ENCODE assay signal across 7 cellular contexts in the genomic region with DNA sequence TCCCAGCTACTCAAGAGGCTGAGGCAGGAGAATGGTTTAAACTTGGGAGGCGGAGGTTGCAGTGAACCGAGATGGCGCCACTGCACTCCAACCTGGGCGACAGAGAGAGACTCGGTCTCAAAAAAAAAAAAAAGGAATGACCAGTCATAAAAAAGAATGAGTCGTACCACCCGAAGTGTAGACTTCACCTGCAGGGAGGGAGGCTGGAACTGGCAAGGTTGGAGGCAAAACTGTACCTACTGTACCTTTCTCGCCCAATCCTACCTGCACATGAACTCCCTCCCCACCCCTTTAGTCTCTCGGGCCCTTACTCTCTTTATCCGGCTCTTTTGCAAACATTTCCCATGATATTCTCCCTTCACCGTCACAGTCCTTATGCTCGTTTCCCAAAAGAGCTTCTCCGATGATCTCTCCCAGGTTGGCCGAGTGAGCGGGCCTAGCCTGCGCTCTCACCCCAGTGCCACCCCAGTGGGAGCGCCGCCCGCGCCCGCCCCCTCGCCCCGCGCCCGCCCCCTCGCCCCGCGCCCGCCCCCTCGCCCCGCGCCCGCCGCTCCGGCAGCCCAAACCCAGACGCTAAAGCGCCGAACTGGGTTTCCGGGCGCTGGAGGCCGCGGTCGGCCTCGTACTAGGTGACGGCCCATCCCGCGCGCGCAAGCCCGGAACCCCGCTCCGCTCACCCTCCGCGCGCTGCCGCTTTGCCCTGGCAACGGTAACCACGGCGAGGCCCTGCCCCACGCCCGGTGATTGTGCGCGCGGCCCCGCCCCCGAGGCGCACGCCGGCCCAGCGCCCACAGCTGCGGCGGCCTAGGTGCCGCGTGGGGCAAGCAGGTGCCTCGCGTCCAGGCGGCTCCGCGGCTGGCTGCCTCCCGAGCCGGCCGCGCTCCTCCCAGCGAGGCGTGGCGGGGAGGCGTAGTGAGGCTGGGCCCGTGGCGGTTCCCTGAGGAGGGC.
DNase-seq lines count a peak whose midpoint lies in the region; ATAC-seq and TF ChIP-seq lines count a peak whose summit lies in the region.

A gene (plus strand): TSS at position 772 of the 948 bp plus-strand sequence. CDS start 294 bp downstream, outside the sequence.

- peak within 1 kb of the TSS; percentile 84 for H3K27ac Mint-ChIP-seq in T-helper 2 cell treated with Interferon-gamma antibody and Interleukin-4, amounts not matched to agents 5 μg/mL and 100 μg/mL, for 36 hours

- DNase-seq in NCI-H1105 (lab: John Stamatoyannopoulos, UW) (peak; percentile 85), astrocyte of the cerebellum (ENCODE audit: low read depth) (no peak)
- peak; percentile 88 for DNase-seq in T-helper 2 cell treated with Interferon-gamma antibody and Interleukin-4, amounts not matched to agents 5 μg/mL and 100 μg/mL, for 36 hours (ENCODE audit: low spot score)

- H3K4me1 Mint-ChIP-seq in T-helper 2 cell treated with Interferon-gamma antibody and Interleukin-4, amounts not matched to agents 5 μg/mL and 100 μg/mL, for 36 hours (ENCODE audit: low read depth): peaks cover 31% of the 10 kb centered on the region

- no peaks in the 10 kb centered on the region; the same call in 1 of the 2 replicates for H3K4me1 ChIP-seq in iPS-20b (ENCODE audit: insufficient read depth, low read length)

- no peaks in the 10 kb centered on the region for H3K36me3 Mint-ChIP-seq in T-helper 2 cell treated with Interferon-gamma antibody and Interleukin-4, amounts not matched to agents 5 μg/mL and 100 μg/mL, for 36 hours (ENCODE audit: low read depth)

- H3K9me3 ChIP-seq in iPS-20b (ENCODE audit: insufficient read depth, low read depth, low read length): no peaks in the 10 kb centered on the region

- peaks cover 10% of the 10 kb centered on the region for H3K27me3 Mint-ChIP-seq in T-helper 2 cell treated with Interferon-gamma antibody and Interleukin-4, amounts not matched to agents 5 μg/mL and 100 μg/mL, for 36 hours (ENCODE audit: low read depth)

- H3K4me3 ChIP-seq in astrocyte of the cerebellum (ENCODE audit: low read depth, low read length) (peak within 1 kb of the TSS; percentile 42), iPS-20b (ENCODE audit: low read length) (peak within 1 kb of the TSS; percentile 70), skin epidermis (peak within 1 kb of the TSS; percentile 45 to 62 (median 56))

- no peak within 1 kb of the TSS for H3K27ac ChIP-seq in iPS-20b (ENCODE audit: low read length)
- H3K27ac ChIP-seq in skin epidermis: peak within 1 kb of the TSS in 8 of 21 experiments; percentile 6 to 64 (median 44)

- no peak within 1 kb of the TSS for H3K9ac ChIP-seq in iPS-20b (ENCODE audit: low read depth, low read length)

- TF ChIP-seq POLR2A in GM15510 (IDR thresholded peaks at IDR 0.05; ENCODE audit: borderline replicate concordance, extremely low read depth, insufficient read length): peak; percentile 52

- H3K27me3 ChIP-seq in iPS-20b (ENCODE audit: insufficient read depth, low read length): peaks cover 37% of the 10 kb centered on the region

- peak within 1 kb of the TSS; percentile 83 for H3K4me3 Mint-ChIP-seq in T-helper 2 cell treated with Interferon-gamma antibody and Interleukin-4, amounts not matched to agents 5 μg/mL and 100 μg/mL, for 36 hours

- peak; percentile 76 for ATAC-seq in HG02610 (IDR thresholded peaks at IDR 0.05; ENCODE audit: unreplicated experiment)

- H3K9me3 Mint-ChIP-seq in T-helper 2 cell treated with Interferon-gamma antibody and Interleukin-4, amounts not matched to agents 5 μg/mL and 100 μg/mL, for 36 hours: no peaks in the 10 kb centered on the region

- no peaks in the 10 kb centered on the region for H3K36me3 ChIP-seq in iPS-20b (ENCODE audit: insufficient read depth, low read depth, low read length)

- in situ Hi-C loops in astrocyte of the cerebellum (cut with HindIII; ENCODE audit: low sequenced_read_pairs): no loop called here

- no peak for TF ChIP-seq CTCF in astrocyte of the cerebellum (IDR thresholded peaks at IDR 0.05; ENCODE audit: low read depth, low read length, missing control alignments)
